In the genomic region with DNA sequence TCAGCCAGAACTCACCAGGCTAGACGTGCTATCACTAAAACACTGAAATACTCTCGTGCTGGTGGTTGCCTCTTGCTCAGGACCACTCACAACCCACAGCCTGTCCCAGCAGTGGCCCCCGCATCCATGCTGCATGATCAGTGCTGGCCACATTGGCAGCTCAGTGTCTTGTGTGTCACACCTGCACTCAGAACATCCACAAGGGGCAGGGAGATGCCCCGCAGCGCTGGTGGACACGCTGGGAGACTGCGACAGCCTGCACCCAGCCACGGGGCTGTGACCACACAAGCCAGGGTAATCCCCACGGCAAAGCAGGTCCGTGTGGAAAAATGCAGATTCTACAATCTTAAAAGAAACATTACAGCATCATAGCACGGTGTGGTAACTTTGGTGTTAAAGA, we compare ENCODE assay signal across 25 cellular contexts. TPM values are rescaled to one million over a fixed set of nuclear protein-coding genes. Genes with fewer than 3 reads are reported as not detected.
A peak's percentile ranks its signal among the peaks of the same experiment; 100 is the strongest.
DNase-seq lines count a peak whose midpoint lies in the region; ATAC-seq and TF ChIP-seq lines count a peak whose summit lies in the region.
"Had no signal": no experiment of that assay in that cellular context is flagged by ENCODE, and none has a peak within 500 bp of the region (broad histone marks: within the 10 kb centered on the region; RNA-seq: fewer than 3 reads in every experiment).

No MANE protein-coding gene starts in this region.

- no peaks in the 10 kb centered on the region for H3K9me3 ChIP-seq in BLaER1 treated with 17β-estradiol and CSF1 and Interleukin-3, amounts not matched to agents 10 nM and 100 nM (replicated peaks in 1 of 11)
- H3K9me3 ChIP-seq in PC-9 (ENCODE audit: insufficient read depth, low read depth) = no peaks in the 10 kb centered on the region
- H3K9me3 ChIP-seq in CD8-positive, alpha-beta T cell (ENCODE audit: low read length) = no peaks in the 10 kb centered on the region
- H3K9me3 ChIP-seq in effector memory CD4-positive, alpha-beta T cell (ENCODE audit: control insufficient read depth, low read length) = no peaks in the 10 kb centered on the region
- H3K9me3 ChIP-seq: colonic mucosa, SJCRH30, upper lobe of right lung had no signal

- H3F3A ChIP-seq in PC-9 (ENCODE audit: insufficient read depth, low read depth) = peaks cover 28% of the 10 kb centered on the region

- BruUV-seq in PC-9 (replicated peaks; lab: Mats Ljungman, UMichigan) = no TSS peak

- H3K27ac Mint-ChIP-seq in immature natural killer cell = peak overlapping the region; percentile 60 to 92 (median 86)
- H3K27ac Mint-ChIP-seq in CD8-positive, alpha-beta T cell = no peak overlapping the region
- H3K27ac Mint-ChIP-seq: activated B cell treated with CpG ODN at 0.5 μM for 24 hours, memory B cell had no signal

- no peak overlapping the region for H3K27ac ChIP-seq in BLaER1 treated with 17β-estradiol and CSF1 and Interleukin-3, amounts not matched to agents 10 nM and 100 nM
- H3K27ac ChIP-seq in PC-9 = no peak overlapping the region
- no peak overlapping the region for H3K27ac ChIP-seq in CD8-positive, alpha-beta T cell (ENCODE audit: low read depth, low read length)
- H3K27ac ChIP-seq in effector memory CD4-positive, alpha-beta T cell (ENCODE audit: insufficient read depth, low read length, poor library complexity, severe bottlenecking) = no peak overlapping the region
- H3K27ac ChIP-seq: colonic mucosa, SJCRH30 had no signal

- peaks cover 45 to 69% of the 10 kb centered on the region in 2 donors for H3K4me1 Mint-ChIP-seq in immature natural killer cell
- no peaks in the 10 kb centered on the region for H3K4me1 Mint-ChIP-seq in CD8-positive, alpha-beta T cell (ENCODE audit: low read depth)

- no peak for TF ChIP-seq CTCF in PC-9 (conservative IDR thresholded peaks at IDR 0.05)
- TF ChIP-seq CTCF in CD8-positive, alpha-beta T cell (IDR thresholded peaks at IDR 0.05) = no peak

- no peaks in the 10 kb centered on the region for H3K27me3 ChIP-seq in BLaER1 treated with 17β-estradiol and CSF1 and Interleukin-3, amounts not matched to agents 10 nM and 100 nM
- no peaks in the 10 kb centered on the region for H3K27me3 ChIP-seq in PC-9 (ENCODE audit: insufficient read depth, low read depth)
- no peaks in the 10 kb centered on the region for H3K27me3 ChIP-seq in CD8-positive, alpha-beta T cell (ENCODE audit: insufficient read depth, low read length)
- H3K27me3 ChIP-seq in effector memory CD4-positive, alpha-beta T cell (replicated peaks; ENCODE audit: control insufficient read depth, insufficient read depth, low read length, poor library complexity, severe bottlenecking) = no peaks in the 10 kb centered on the region
- H3K27me3 ChIP-seq: colonic mucosa, SJCRH30, upper lobe of right lung had no signal

- POLR2A ChIA-PET in PC-9 (lab: Charles Lee; ENCODE audit: unreplicated experiment) = interaction anchor here (0.6 kb wide), 1 partner anchor 63 kb away, joined by 8 read pairs; no protein-coding TSS in a partner anchor
- POLR2A ChIA-PET in CD8-positive, alpha-beta T cell (lab: Charles Lee) = no interaction called here

- peaks cover 9 to 49% (median 41%) of the 10 kb centered on the region in 10 experiments; a peak in 18 of 20 replicates for H3K4me1 ChIP-seq in BLaER1 treated with 17β-estradiol and CSF1 and Interleukin-3, amounts not matched to agents 10 nM and 100 nM
- H3K4me1 ChIP-seq in PC-9 (replicated peaks; ENCODE audit: insufficient read depth) = peaks cover 33% of the 10 kb centered on the region
- no peaks in the 10 kb centered on the region for H3K4me1 ChIP-seq in CD8-positive, alpha-beta T cell (ENCODE audit: insufficient read depth, low read length)
- H3K4me1 ChIP-seq in effector memory CD4-positive, alpha-beta T cell (ENCODE audit: control insufficient read depth, insufficient read depth, low read length, poor library complexity, severe bottlenecking) = no peaks in the 10 kb centered on the region
- H3K4me1 ChIP-seq: colonic mucosa, SJCRH30 had no signal

- H3K9ac ChIP-seq in BLaER1 treated with 17β-estradiol and CSF1 and Interleukin-3, amounts not matched to agents 10 nM and 100 nM = no peak overlapping the region

- no peak for ATAC-seq in sciatic nerve
- no peak for ATAC-seq in CD8-positive, alpha-beta T cell

- CTCF ChIA-PET in PC-9 (lab: Charles Lee) = interaction anchor here (0.6 kb wide), 1 partner anchor 31 kb away, joined by 3 read pairs; no protein-coding TSS in a partner anchor
- CTCF ChIA-PET in CD8-positive, alpha-beta T cell (lab: Charles Lee) = no interaction called here

- no peaks in the 10 kb centered on the region for H3K27me3 Mint-ChIP-seq in immature natural killer cell (ENCODE audit: low read depth in 3 of 3)
- no peaks in the 10 kb centered on the region for H3K27me3 Mint-ChIP-seq in CD8-positive, alpha-beta T cell (ENCODE audit: low read depth)
- H3K27me3 Mint-ChIP-seq: activated B cell treated with CpG ODN at 0.5 μM for 24 hours, memory B cell had no signal

- H3K9me2 ChIP-seq in PC-9 (ENCODE audit: insufficient read depth) = no peaks in the 10 kb centered on the region

- no peaks in the 10 kb centered on the region for H3K9me3 Mint-ChIP-seq in immature natural killer cell
- H3K9me3 Mint-ChIP-seq in CD8-positive, alpha-beta T cell = no peaks in the 10 kb centered on the region
- H3K9me3 Mint-ChIP-seq: activated B cell treated with CpG ODN at 0.5 μM for 24 hours, memory B cell had no signal

- DNase-seq in PC-9 = no peak
- DNase-seq in immature natural killer cell = no peak
- DNase-seq in sciatic nerve (ENCODE audit: low spot score) = peak; percentile 35
- DNase-seq in CD8-positive, alpha-beta T cell = no peak
- DNase-seq in effector memory CD4-positive, alpha-beta T cell = no peak
- DNase-seq in activated T-cell treated with anti-CD3 and anti-CD28 coated beads, Interleukin-2, amount 50 U/mL, for 48 hours = no peak
- DNase-seq in NCI-H226 = no peak
- DNase-seq: activated B cell treated with CpG ODN at 0.5 μM for 24 hours; activated CD4-positive, alpha-beta T cell treated with anti-CD3 and anti-CD28 coated beads, Interleukin-2, amount 50 U/mL, for 1 hour; activated naive CD4-positive, alpha-beta T cell treated with anti-CD3 and anti-CD28 coated beads, Interleukin-2, amount 50 U/mL, for 16 hours; amniotic stem cell; C1 segment of cervical spinal cord; colonic mucosa; EL; foreskin melanocyte; Kasumi-1; NK-92 treated with Interleukin-12 subunit alpha and Interleukin-12 subunit beta, amount 100 ng/mL, for 24 hours; nucleus accumbens; SJCRH30; small intestine; stimulated activated CD4-positive, alpha-beta T cell treated with anti-CD3 and anti-CD28 coated beads, Interleukin-1b, Interleukin-23, amount 100 ng/mL, for 48 hours; stimulated activated CD8-positive, alpha-beta memory T cell treated with anti-CD3 and anti-CD28 coated beads, Interleukin-4, amount 100 ng/mL, for 48 hours had no signal

- intact Hi-C loops in PC-9 (cut with micrococcal nuclease; ENCODE audit: unreplicated experiment) = loop anchor here (5.0 kb wide), 2 partner anchors 41 to 161 kb away; a partner anchor contains a TSS
- intact Hi-C loops in sciatic nerve (cut with DNase I) = no loop called here
- intact Hi-C loops in CD8-positive, alpha-beta T cell (cut with DNase I, micrococcal nuclease) = no loop called here

- no peak overlapping the region for H3K4me3 ChIP-seq in BLaER1 treated with 17β-estradiol and CSF1 and Interleukin-3, amounts not matched to agents 10 nM and 100 nM
- no peak overlapping the region for H3K4me3 ChIP-seq in PC-9
- H3K4me3 ChIP-seq in CD8-positive, alpha-beta T cell (ENCODE audit: low read depth, low read length) = no peak overlapping the region
- H3K4me3 ChIP-seq in effector memory CD4-positive, alpha-beta T cell (ENCODE audit: insufficient read depth, low read depth, low read length, poor library complexity, severe bottlenecking) = no peak overlapping the region
- H3K4me3 ChIP-seq: colonic mucosa, SJCRH30, upper lobe of right lung had no signal

- H3K36me3 ChIP-seq in BLaER1 treated with 17β-estradiol and CSF1 and Interleukin-3, amounts not matched to agents 10 nM and 100 nM = peaks cover 41 to 80% (median 54%) of the 10 kb centered on the region in 11 experiments
- no peaks in the 10 kb centered on the region for H3K36me3 ChIP-seq in PC-9 (ENCODE audit: low read depth)
- H3K36me3 ChIP-seq in CD8-positive, alpha-beta T cell (ENCODE audit: insufficient read depth, low read length) = peaks cover 64% of the 10 kb centered on the region
- H3K36me3 ChIP-seq in effector memory CD4-positive, alpha-beta T cell (ENCODE audit: control insufficient read depth, insufficient read depth, low read length) = peaks cover 60% of the 10 kb centered on the region
- H3K36me3 ChIP-seq: colonic mucosa, SJCRH30 had no signal

- peaks cover 10 to 19% (median 12%) of the 10 kb centered on the region in 3 donors for H3K36me3 Mint-ChIP-seq in immature natural killer cell
- H3K36me3 Mint-ChIP-seq in CD8-positive, alpha-beta T cell = peaks cover 94% of the 10 kb centered on the region

- H3K4me3 Mint-ChIP-seq in immature natural killer cell = peak overlapping the region in 3 of 5 donors; percentile 36 to 59 (median 41)
- no peak overlapping the region for H3K4me3 Mint-ChIP-seq in CD8-positive, alpha-beta T cell
- H3K4me3 Mint-ChIP-seq: activated B cell treated with CpG ODN at 0.5 μM for 24 hours, memory B cell had no signal

- no peak overlapping the region for H2AFZ ChIP-seq in PC-9

- peak overlapping the region; percentile 41 to 88 (median 79); a peak in 17 of 22 replicates for H3K4me2 ChIP-seq in BLaER1 treated with 17β-estradiol and CSF1 and Interleukin-3, amounts not matched to agents 10 nM and 100 nM
- H3K4me2 ChIP-seq in PC-9 = peak overlapping the region; percentile 66

- no peaks in the 10 kb centered on the region for H3K79me2 ChIP-seq in PC-9 (ENCODE audit: low read depth)

- peaks cover 0 to 72% (median 42%) of the 10 kb centered on the region in 11 experiments; a peak in 16 of 22 replicates for H4K20me1 ChIP-seq in BLaER1 treated with 17β-estradiol and CSF1 and Interleukin-3, amounts not matched to agents 10 nM and 100 nM
- no peaks in the 10 kb centered on the region for H4K20me1 ChIP-seq in PC-9 (ENCODE audit: insufficient read depth)

RNA-seq across cellular contexts. Expression of a gene that starts 23.9 kb away (rescaled TPM):
- 96.6 and 103 TPM in 2 replicates for total RNA-seq in PC-9 (2021)
- 1,000 to 10,000 TPM in 1 of 3 donors, 100 to 1,000 TPM in 2; 649 to 1,111 (median 667) TPM for polyA plus RNA-seq in immature natural killer cell
- 47.3 TPM for total RNA-seq in sciatic nerve
- 10 to 100 TPM; 31.0 to 31.8 TPM for total RNA-seq in CD8-positive, alpha-beta T cell

RNA-seq across cellular contexts. Expression of a gene that starts 41.5 kb away (rescaled TPM):
- 12.8 and 12.9 TPM in 2 replicates for total RNA-seq in PC-9 (2021)
- polyA plus RNA-seq in immature natural killer cell = 10 to 100 TPM; 66.6 to 85.2 (median 83.7) TPM
- 27.4 TPM for total RNA-seq in sciatic nerve
- total RNA-seq in CD8-positive, alpha-beta T cell = 10 to 100 TPM; 17.5 to 17.7 TPM
